In the genomic region with DNA sequence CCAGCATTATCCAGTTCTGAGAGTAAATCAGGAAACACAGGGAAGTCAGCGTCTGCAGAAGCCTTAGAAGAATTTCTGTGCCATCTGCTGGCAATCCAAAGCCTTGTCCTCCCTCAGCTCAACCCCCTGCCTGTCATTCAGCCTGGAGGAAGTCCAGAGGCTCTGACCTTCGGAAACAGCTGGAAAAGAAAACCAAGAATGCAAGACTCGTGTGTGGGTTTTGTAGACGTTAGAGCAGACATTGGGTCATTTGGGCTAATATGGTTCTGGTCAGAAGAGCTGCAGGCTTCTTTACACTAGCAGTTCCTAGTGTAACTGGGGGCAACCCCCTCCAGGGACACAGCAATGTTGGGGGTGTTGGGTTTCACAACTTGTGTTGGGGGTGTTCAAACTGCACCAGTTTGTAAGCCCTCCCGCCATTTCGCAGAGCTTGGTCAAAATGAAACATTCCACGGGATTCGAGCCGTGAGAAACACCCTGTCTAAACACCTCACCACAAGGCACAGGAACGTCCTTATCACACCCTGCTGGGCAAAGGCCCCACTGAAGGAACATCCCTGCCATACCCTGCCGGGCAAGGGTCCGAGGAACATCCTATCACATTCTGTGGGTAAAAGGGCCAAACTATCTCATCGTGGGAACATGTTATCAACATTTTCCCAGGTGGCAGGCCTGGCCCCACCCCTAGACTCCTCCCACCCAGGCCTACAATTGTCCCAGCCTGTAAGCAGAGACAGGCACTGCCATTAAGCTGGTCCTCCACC, we compare ENCODE assay signal across 1 cellular context.
A peak's percentile ranks its signal among the peaks of the same experiment; 100 is the strongest.
TF ChIP-seq lines count a peak whose summit lies in the region.

No MANE protein-coding gene starts in this region.

TF ChIP-seq in HepG2, 621 proteins besides CTCF, POLR2A, EP300 and RAD21 (continues in another document):
- TF ChIP-seq KLF11 (CRISPR knock-in tag; IDR thresholded peaks at IDR 0.05) (0 out of 2 replicates have a peak, but pooled peaks have one; percentile 37), ZNF501 (CRISPR knock-in tag; IDR thresholded peaks at IDR 0.05) (0 out of 2 replicates have a peak, but pooled peaks have one; percentile 54), ZBTB25 (CRISPR knock-in tag; IDR thresholded peaks at IDR 0.05) (no peak), SATB2 (CRISPR knock-in tag; IDR thresholded peaks at IDR 0.05) (no peak), ZNF780A (CRISPR knock-in tag; IDR thresholded peaks at IDR 0.05) (no peak), TGIF2 (CRISPR knock-in tag; IDR thresholded peaks at IDR 0.05) (peak; percentile 58; the same call in 1 of the 2 replicates), SAP130 (CRISPR knock-in tag; IDR thresholded peaks at IDR 0.05; ENCODE audit: low read depth) (peak; percentile 70), AKNA (CRISPR knock-in tag; IDR thresholded peaks at IDR 0.05; ENCODE audit: borderline replicate concordance) (no peak), HNF4A (CRISPR knock-in tag; IDR thresholded peaks at IDR 0.05) (no peak), SPEN (CRISPR knock-in tag; IDR thresholded peaks at IDR 0.05; ENCODE audit: low read depth) (peak; percentile 33; the same call in 1 of the 2 replicates), ZNF451 (CRISPR knock-in tag; IDR thresholded peaks at IDR 0.05) (no peak), MZF1 (CRISPR knock-in tag; IDR thresholded peaks at IDR 0.05; ENCODE audit: borderline replicate concordance) (0 out of 2 replicates have a peak, but pooled peaks have one; percentile 5), HNRNPK (IDR thresholded peaks at IDR 0.05; ENCODE audit: low read depth, low read length, poor library complexity, severe bottlenecking) (no peak), ZNF724P (CRISPR knock-in tag; IDR thresholded peaks at IDR 0.05; ENCODE audit: borderline replicate concordance) (0 out of 2 replicates have a peak, but pooled peaks have one; percentile 40), TBX2 (CRISPR knock-in tag; IDR thresholded peaks at IDR 0.05; ENCODE audit: borderline replicate concordance) (0 out of 2 replicates have a peak, but pooled peaks have one; percentile 44), RXRA (CRISPR knock-in tag; IDR thresholded peaks at IDR 0.05) (peak; percentile 23; the same call in 1 of the 2 replicates), DR1 (CRISPR knock-in tag; IDR thresholded peaks at IDR 0.05) (no peak), RFX1 (IDR thresholded peaks at IDR 0.05) (no peak), BCL6 (CRISPR knock-in tag; IDR thresholded peaks at IDR 0.05) (0 out of 2 replicates have a peak, but pooled peaks have one; percentile 6), ARNTL (CRISPR knock-in tag; IDR thresholded peaks at IDR 0.05) (0 out of 2 replicates have a peak, but pooled peaks have one; percentile 3), HHEX (CRISPR knock-in tag; IDR thresholded peaks at IDR 0.05) (no peak), ZNF766 (CRISPR knock-in tag; IDR thresholded peaks at IDR 0.05; ENCODE audit: borderline replicate concordance) (no peak), FOXO1 (CRISPR knock-in tag; IDR thresholded peaks at IDR 0.05) (peak; percentile 36; the same call in 1 of the 2 replicates), ZNF580 (CRISPR knock-in tag; IDR thresholded peaks at IDR 0.05; ENCODE audit: borderline replicate concordance, low read depth) (0 out of 2 replicates have a peak, but pooled peaks have one; percentile 70), ZNF816 (CRISPR knock-in tag; IDR thresholded peaks at IDR 0.05; ENCODE audit: borderline replicate concordance) (no peak), POLR2AphosphoS5 (IDR thresholded peaks at IDR 0.05; ENCODE audit: low read depth, low read length) (no peak), HNRNPL (IDR thresholded peaks at IDR 0.05; ENCODE audit: low read depth, low read length) (no peak), MIXL1 (CRISPR knock-in tag; IDR thresholded peaks at IDR 0.05) (0 out of 2 replicates have a peak, but pooled peaks have one; percentile 17), ZNF318 (CRISPR knock-in tag; IDR thresholded peaks at IDR 0.05) (no peak), YEATS4 (CRISPR knock-in tag; IDR thresholded peaks at IDR 0.05; ENCODE audit: borderline replicate concordance) (no peak), MTA3 (CRISPR knock-in tag; IDR thresholded peaks at IDR 0.05) (no peak), ZNF292 (CRISPR knock-in tag; IDR thresholded peaks at IDR 0.05; ENCODE audit: borderline replicate concordance, low read depth) (peak; percentile 22; the same call in 1 of the 2 replicates), SALL1 (CRISPR knock-in tag; IDR thresholded peaks at IDR 0.05) (peak; percentile 11; the same call in 1 of the 2 replicates), ZKSCAN8 (CRISPR knock-in tag; IDR thresholded peaks at IDR 0.05; ENCODE audit: borderline replicate concordance) (no peak)
- TF ChIP-seq, protein P1, sequence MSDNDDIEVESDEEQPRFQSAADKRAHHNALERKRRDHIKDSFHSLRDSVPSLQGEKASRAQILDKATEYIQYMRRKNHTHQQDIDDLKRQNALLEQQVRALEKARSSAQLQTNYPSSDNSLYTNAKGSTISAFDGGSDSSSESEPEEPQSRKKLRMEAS (IDR thresholded peaks at IDR 0.05) = no peak
- TF ChIP-seq, protein P2, sequence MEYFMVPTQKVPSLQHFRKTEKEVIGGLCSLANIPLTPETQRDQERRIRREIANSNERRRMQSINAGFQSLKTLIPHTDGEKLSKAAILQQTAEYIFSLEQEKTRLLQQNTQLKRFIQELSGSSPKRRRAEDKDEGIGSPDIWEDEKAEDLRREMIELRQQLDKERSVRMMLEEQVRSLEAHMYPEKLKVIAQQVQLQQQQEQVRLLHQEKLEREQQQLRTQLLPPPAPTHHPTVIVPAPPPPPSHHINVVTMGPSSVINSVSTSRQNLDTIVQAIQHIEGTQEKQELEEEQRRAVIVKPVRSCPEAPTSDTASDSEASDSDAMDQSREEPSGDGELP (IDR thresholded peaks at IDR 0.05; ENCODE audit: borderline replicate concordance, low read depth) = peak; percentile 80; the same call in 1 of the 2 replicates
- TF ChIP-seq, protein P3, sequence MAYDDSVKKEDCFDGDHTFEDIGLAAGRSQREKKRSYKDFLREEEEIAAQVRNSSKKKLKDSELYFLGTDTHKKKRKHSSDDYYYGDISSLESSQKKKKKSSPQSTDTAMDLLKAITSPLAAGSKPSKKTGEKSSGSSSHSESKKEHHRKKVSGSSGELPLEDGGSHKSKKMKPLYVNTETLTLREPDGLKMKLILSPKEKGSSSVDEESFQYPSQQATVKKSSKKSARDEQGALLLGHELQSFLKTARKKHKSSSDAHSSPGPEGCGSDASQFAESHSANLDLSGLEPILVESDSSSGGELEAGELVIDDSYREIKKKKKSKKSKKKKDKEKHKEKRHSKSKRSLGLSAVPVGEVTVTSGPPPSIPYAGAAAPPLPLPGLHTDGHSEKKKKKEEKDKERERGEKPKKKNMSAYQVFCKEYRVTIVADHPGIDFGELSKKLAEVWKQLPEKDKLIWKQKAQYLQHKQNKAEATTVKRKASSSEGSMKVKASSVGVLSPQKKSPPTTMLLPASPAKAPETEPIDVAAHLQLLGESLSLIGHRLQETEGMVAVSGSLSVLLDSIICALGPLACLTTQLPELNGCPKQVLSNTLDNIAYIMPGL (CRISPR knock-in tag; IDR thresholded peaks at IDR 0.05; ENCODE audit: borderline replicate concordance in 1 of 2, low read depth in 1 of 2) = no peak
- TF ChIP-seq, protein P4, sequence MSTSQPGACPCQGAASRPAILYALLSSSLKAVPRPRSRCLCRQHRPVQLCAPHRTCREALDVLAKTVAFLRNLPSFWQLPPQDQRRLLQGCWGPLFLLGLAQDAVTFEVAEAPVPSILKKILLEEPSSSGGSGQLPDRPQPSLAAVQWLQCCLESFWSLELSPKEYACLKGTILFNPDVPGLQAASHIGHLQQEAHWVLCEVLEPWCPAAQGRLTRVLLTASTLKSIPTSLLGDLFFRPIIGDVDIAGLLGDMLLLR (CRISPR knock-in tag; IDR thresholded peaks at IDR 0.05) = no peak
